Comparison of ENCODE assay signal across 1 cellular context in the genomic region with DNA sequence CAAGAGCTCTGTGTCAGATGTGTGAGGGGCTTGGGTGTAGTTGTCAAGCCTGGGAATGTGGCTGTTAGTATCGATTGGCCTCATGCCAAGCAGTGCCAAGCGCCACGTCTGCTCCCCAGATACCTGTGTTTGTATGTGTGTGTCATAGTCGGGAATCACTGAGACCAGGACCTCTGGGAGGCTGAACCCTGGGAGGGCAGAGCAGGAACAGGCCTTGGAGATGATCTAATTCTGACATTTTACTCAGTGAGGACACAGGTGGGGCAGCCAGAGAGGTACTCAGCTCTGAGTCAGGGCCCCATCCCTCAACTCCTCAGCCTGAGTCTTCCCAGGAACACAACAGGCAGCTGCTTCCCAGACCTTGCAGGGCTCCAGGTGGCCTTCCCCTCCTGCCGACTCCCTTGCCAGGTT.
TF ChIP-seq lines count a peak whose summit lies in the region.

No MANE protein-coding gene starts in this region.

TF ChIP-seq in HepG2, 621 proteins besides CTCF, POLR2A, EP300 and RAD21:
- TF ChIP-seq, protein P1, sequence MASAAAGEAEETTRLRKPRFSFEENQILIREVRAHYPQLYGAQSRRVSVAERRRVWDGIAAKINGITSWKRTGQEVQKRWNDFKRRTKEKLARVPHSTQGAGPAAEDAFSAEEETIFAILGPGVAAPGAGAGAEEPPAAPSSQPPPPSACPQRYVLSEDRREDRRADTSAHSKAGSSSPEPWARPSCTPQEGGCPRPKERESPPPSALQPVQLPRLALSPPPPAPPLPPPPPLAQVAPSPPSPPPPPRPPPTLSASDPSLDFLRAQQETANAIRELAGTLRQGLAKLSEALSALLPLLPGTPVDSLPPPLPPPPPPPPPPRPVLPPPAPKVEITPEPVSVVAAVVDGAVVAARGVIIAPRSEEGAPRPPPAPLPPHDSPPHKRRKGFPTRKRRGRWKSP (CRISPR knock-in tag; IDR thresholded peaks at IDR 0.05): no peak
- TF ChIP-seq CBFB (CRISPR knock-in tag; IDR thresholded peaks at IDR 0.05): no peak
- TF ChIP-seq ZNF772 (CRISPR knock-in tag; IDR thresholded peaks at IDR 0.05): no peak
- TF ChIP-seq GFI1 (CRISPR knock-in tag; IDR thresholded peaks at IDR 0.05; ENCODE audit: borderline replicate concordance): no peak
- TF ChIP-seq, protein P2, sequence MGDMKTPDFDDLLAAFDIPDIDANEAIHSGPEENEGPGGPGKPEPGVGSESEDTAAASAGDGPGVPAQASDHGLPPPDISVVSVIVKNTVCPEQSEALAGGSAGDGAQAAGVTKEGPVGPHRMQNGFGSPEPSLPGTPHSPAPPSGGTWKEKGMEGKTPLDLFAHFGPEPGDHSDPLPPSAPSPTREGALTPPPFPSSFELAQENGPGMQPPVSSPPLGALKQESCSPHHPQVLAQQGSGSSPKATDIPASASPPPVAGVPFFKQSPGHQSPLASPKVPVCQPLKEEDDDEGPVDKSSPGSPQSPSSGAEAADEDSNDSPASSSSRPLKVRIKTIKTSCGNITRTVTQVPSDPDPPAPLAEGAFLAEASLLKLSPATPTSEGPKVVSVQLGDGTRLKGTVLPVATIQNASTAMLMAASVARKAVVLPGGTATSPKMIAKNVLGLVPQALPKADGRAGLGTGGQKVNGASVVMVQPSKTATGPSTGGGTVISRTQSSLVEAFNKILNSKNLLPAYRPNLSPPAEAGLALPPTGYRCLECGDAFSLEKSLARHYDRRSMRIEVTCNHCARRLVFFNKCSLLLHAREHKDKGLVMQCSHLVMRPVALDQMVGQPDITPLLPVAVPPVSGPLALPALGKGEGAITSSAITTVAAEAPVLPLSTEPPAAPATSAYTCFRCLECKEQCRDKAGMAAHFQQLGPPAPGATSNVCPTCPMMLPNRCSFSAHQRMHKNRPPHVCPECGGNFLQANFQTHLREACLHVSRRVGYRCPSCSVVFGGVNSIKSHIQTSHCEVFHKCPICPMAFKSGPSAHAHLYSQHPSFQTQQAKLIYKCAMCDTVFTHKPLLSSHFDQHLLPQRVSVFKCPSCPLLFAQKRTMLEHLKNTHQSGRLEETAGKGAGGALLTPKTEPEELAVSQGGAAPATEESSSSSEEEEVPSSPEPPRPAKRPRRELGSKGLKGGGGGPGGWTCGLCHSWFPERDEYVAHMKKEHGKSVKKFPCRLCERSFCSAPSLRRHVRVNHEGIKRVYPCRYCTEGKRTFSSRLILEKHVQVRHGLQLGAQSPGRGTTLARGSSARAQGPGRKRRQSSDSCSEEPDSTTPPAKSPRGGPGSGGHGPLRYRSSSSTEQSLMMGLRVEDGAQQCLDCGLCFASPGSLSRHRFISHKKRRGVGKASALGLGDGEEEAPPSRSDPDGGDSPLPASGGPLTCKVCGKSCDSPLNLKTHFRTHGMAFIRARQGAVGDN (CRISPR knock-in tag; IDR thresholded peaks at IDR 0.05): 0 out of 2 replicates have a peak, but pooled peaks have one; percentile 19
- no peak for TF ChIP-seq MED1 (CRISPR knock-in tag; IDR thresholded peaks at IDR 0.05)
- no peak for TF ChIP-seq STAG1 (CRISPR knock-in tag; IDR thresholded peaks at IDR 0.05)
- no peak for TF ChIP-seq ZNF207 (IDR thresholded peaks at IDR 0.05; ENCODE audit: borderline replicate concordance)
- TF ChIP-seq GATAD2A (CRISPR knock-in tag; IDR thresholded peaks at IDR 0.05): no peak
- no peak for TF ChIP-seq KLF11 (CRISPR knock-in tag; IDR thresholded peaks at IDR 0.05)
- TF ChIP-seq ZNF713 (CRISPR knock-in tag; IDR thresholded peaks at IDR 0.05): no peak
- TF ChIP-seq NR2C2 (CRISPR knock-in tag; IDR thresholded peaks at IDR 0.05; ENCODE audit: borderline replicate concordance): no peak
- TF ChIP-seq GTF2F1 (IDR thresholded peaks at IDR 0.05; ENCODE audit: low read length): no peak
- no peak for TF ChIP-seq ZNF775 (CRISPR knock-in tag; IDR thresholded peaks at IDR 0.05; ENCODE audit: borderline replicate concordance)
- TF ChIP-seq ZNF883 (CRISPR knock-in tag; IDR thresholded peaks at IDR 0.05; ENCODE audit: not compliant biosample characterization): peak; percentile 52
- TF ChIP-seq ZNF20 (CRISPR knock-in tag; IDR thresholded peaks at IDR 0.05): no peak
